25 cellular contexts compared by ENCODE assay signal in genomic region chr14:48350971-48351370, GRCh38.
DNase-seq lines count a peak whose midpoint lies in the region; FAIRE-seq and TF ChIP-seq lines count a peak whose summit lies in the region.
"Had no signal": no experiment of that assay in that cellular context is flagged by ENCODE, and none has a peak within 500 bp of the region (broad histone marks: within the 10 kb centered on the region; RNA-seq: fewer than 3 reads in every experiment).

No MANE protein-coding gene starts in this region.

- H3K9me2 ChIP-seq in SK-N-SH, result no peaks in the 10 kb centered on the region
- H3K9me2 ChIP-seq in hepatocyte (replicated peaks; ENCODE audit: insufficient read depth), result no peaks in the 10 kb centered on the region
- H3K9me2 ChIP-seq in Karpas-422 (replicated peaks; ENCODE audit: insufficient read depth, low read length), result no peaks in the 10 kb centered on the region

- no peak for TF ChIP-seq CTCF in SK-N-SH (IDR thresholded peaks at IDR 0.05)
- TF ChIP-seq CTCF in hepatocyte (IDR thresholded peaks at IDR 0.05; ENCODE audit: poor library complexity), result no peak

- TF ChIP-seq RAD21 in SK-N-SH (IDR thresholded peaks at IDR 0.05; ENCODE audit: low read length), result no peak

- H3K9ac ChIP-seq in SK-N-SH (no peak overlapping the region), Karpas-422 (ENCODE audit: low read length) (no peak overlapping the region)

- H3K9me3 ChIP-seq in SK-N-SH, result no peaks in the 10 kb centered on the region
- no peaks in the 10 kb centered on the region for H3K9me3 ChIP-seq in hepatocyte (ENCODE audit: low read depth)
- H3K9me3 ChIP-seq in Karpas-422 (ENCODE audit: low read length), result peaks cover 56% of the 10 kb centered on the region
- H3K9me3 ChIP-seq: esophagus muscularis mucosa, MG63, sigmoid colon, transverse colon had no signal

- H3K27me3 ChIP-seq in SK-N-SH (ENCODE audit: insufficient read depth), result no peaks in the 10 kb centered on the region
- H3K27me3 ChIP-seq in hepatocyte, result no peaks in the 10 kb centered on the region
- no peaks in the 10 kb centered on the region for H3K27me3 ChIP-seq in Karpas-422 (ENCODE audit: low read length)
- H3K27me3 ChIP-seq: esophagus muscularis mucosa, MG63, sigmoid colon, transverse colon had no signal

- no peak for TF ChIP-seq EP300 in SK-N-SH (IDR thresholded peaks at IDR 0.05; ENCODE audit: borderline replicate concordance in 1 of 2, low read depth in 1 of 2, low read length in 1 of 2)

- H3K4me3 ChIP-seq in SK-N-SH (ENCODE audit: low read depth in 2 of 2, low read length in 1 of 2) (no peak overlapping the region), hepatocyte (no peak overlapping the region), Karpas-422 (ENCODE audit: low read length) (no peak overlapping the region)
- H3K4me3 ChIP-seq: esophagus muscularis mucosa, MG63, sigmoid colon, transverse colon had no signal

- DNase-seq in HTR-8/SVneo (ENCODE audit: insufficient read length, low spot score) (peak; percentile 20), SK-N-SH (no peak), hepatocyte (ENCODE audit: low spot score) (peak; percentile 7), urothelium cell line (ENCODE audit: low spot score) (peak; percentile 82), Karpas-422 (no peak), NCI-H748 (lab: John Stamatoyannopoulos, UW; ENCODE audit: unreplicated experiment) (no peak), KBM-7 (no peak)
- DNase-seq: activated CD4-positive, CD25-positive, alpha-beta regulatory T cell treated with anti-CD3 and anti-CD28 coated beads, Interleukin-2, amount 50 U/mL, for 72 hours; activated naive CD4-positive, alpha-beta T cell treated with anti-CD3 and anti-CD28 coated beads, Interleukin-2, amount 50 U/mL, for 16 hours; activated T-cell treated with anti-CD3 and anti-CD28 coated beads, Interleukin-2, amount 50 U/mL, for 72 hours; AML-193; aorta; DMS79 treated with DMSO at 0.1 percent for 48 hours; H9; MG63; midbrain; NCI-H1436 treated with DMSO at 0.1 percent for 48 hours; NCI-H82; OCI-M1; sigmoid colon; stimulated activated CD4-positive, alpha-beta T cell treated with anti-CD3 and anti-CD28 coated beads, Interleukin-2, amount 100 ng/mL, for 24 hours; stimulated activated naive CD8-positive, alpha-beta T cell treated with anti-CD3 and anti-CD28 coated beads, Interleukin-15, Interleukin-2, amounts not matched to agents 100 U/mL and 50 U/mL, for 24 hours; T1000; transverse colon had no signal

- 0% methylated on average over 1 of the region's 2 CpGs for WGBS in SK-N-SH (ENCODE audit: low lambda C conversion rate)
- WGBS in hepatocyte (ENCODE audit: low lambda C conversion rate, missing lambda C conversion rate), result 47% methylated on average over 2 of the region's 2 CpGs

- no peaks in the 10 kb centered on the region for H4K20me1 ChIP-seq in SK-N-SH (ENCODE audit: insufficient read depth)
- no peaks in the 10 kb centered on the region for H4K20me1 ChIP-seq in hepatocyte (ENCODE audit: insufficient read depth, poor library complexity, severe bottlenecking)
- no peaks in the 10 kb centered on the region for H4K20me1 ChIP-seq in Karpas-422 (ENCODE audit: insufficient read depth, low read depth, low read length)

- FAIRE-seq in HTR-8/SVneo (lab: Jason Lieb, UNC) (peak; percentile 94), urothelium cell line (lab: Jason Lieb, UNC) (peak; percentile 90)

- no peak overlapping the region for H3K4me2 ChIP-seq in SK-N-SH
- H3K4me2 ChIP-seq in hepatocyte, result no peak overlapping the region
- no peak overlapping the region for H3K4me2 ChIP-seq in Karpas-422 (ENCODE audit: low read depth, low read length, poor library complexity, severe bottlenecking)

- H3F3A ChIP-seq in SK-N-SH (replicated peaks; ENCODE audit: insufficient read depth), result no peaks in the 10 kb centered on the region

- CTCF ChIA-PET in SK-N-SH (lab: Yijun Ruan, JAX), result no interaction called here

- H3K27ac ChIP-seq in SK-N-SH (ENCODE audit: low read depth in 2 of 2, low read length in 1 of 2) (no peak overlapping the region), hepatocyte (no peak overlapping the region), Karpas-422 (ENCODE audit: low read length) (no peak overlapping the region)
- H3K27ac ChIP-seq: esophagus muscularis mucosa, sigmoid colon, transverse colon had no signal

- POLR2A ChIA-PET in SK-N-SH (lab: Yijun Ruan, JAX), result no interaction called here

- H3K4me1 ChIP-seq in SK-N-SH (ENCODE audit: control insufficient read depth in 1 of 2, insufficient read depth in 2 of 2, low read depth in 1 of 2, low read length in 1 of 2) (no peaks in the 10 kb centered on the region), hepatocyte (ENCODE audit: insufficient read depth) (no peaks in the 10 kb centered on the region), Karpas-422 (ENCODE audit: low read length) (no peaks in the 10 kb centered on the region)
- H3K4me1 ChIP-seq: esophagus muscularis mucosa, sigmoid colon, transverse colon had no signal

- no peaks in the 10 kb centered on the region for H3K36me3 ChIP-seq in SK-N-SH (replicated peaks in 1 of 2; ENCODE audit: control insufficient read depth in 1 of 2, insufficient read depth in 2 of 2, low read length in 1 of 2)
- no peaks in the 10 kb centered on the region for H3K36me3 ChIP-seq in hepatocyte (replicated peaks; ENCODE audit: insufficient read depth, low read depth)
- H3K36me3 ChIP-seq in Karpas-422 (ENCODE audit: insufficient read depth, low read length), result no peaks in the 10 kb centered on the region
- H3K36me3 ChIP-seq: esophagus muscularis mucosa, MG63, sigmoid colon, transverse colon had no signal

- H2AFZ ChIP-seq in SK-N-SH (ENCODE audit: low read depth), result no peak overlapping the region
- no peak overlapping the region for H2AFZ ChIP-seq in hepatocyte
- H2AFZ ChIP-seq in Karpas-422 (ENCODE audit: low read length), result no peak overlapping the region

- in situ Hi-C loops in KBM-7 (cut with MboI; ENCODE audit: low pct_unique_long_range_greater_than_20kb, low sequenced_read_pairs), result no loop called here

- H3K79me2 ChIP-seq in SK-N-SH (ENCODE audit: insufficient read depth), result no peaks in the 10 kb centered on the region
- H3K79me2 ChIP-seq in hepatocyte, result no peaks in the 10 kb centered on the region
- no peaks in the 10 kb centered on the region for H3K79me2 ChIP-seq in Karpas-422 (ENCODE audit: low read length)

TF ChIP-seq in SK-N-SH, 30 proteins besides CTCF, POLR2A, EP300 and RAD21:
- TF ChIP-seq FOXM1 (IDR thresholded peaks at IDR 0.05; ENCODE audit: low read depth), result no peak
- no peak for TF ChIP-seq IRF3 (IDR thresholded peaks at IDR 0.05; ENCODE audit: low read depth, low read length)
- peak; percentile 5; the same call in 1 of the 2 replicates for TF ChIP-seq FOSL2 (IDR thresholded peaks at IDR 0.05; ENCODE audit: borderline replicate concordance, low read depth)

Comparison
In these comparisons a context has a peak if more than half of its experiments do, and no peak if none do; other contexts are left out.
1. DNase-seq: peak in HTR-8/SVneo (single experiment), hepatocyte (single experiment) and urothelium cell line (single experiment); none in SK-N-SH (single experiment), Karpas-422 (single experiment), NCI-H748 (single experiment) and KBM-7 (single experiment).